Comparison of ENCODE assay signal across 16 cellular contexts in the genomic region with DNA sequence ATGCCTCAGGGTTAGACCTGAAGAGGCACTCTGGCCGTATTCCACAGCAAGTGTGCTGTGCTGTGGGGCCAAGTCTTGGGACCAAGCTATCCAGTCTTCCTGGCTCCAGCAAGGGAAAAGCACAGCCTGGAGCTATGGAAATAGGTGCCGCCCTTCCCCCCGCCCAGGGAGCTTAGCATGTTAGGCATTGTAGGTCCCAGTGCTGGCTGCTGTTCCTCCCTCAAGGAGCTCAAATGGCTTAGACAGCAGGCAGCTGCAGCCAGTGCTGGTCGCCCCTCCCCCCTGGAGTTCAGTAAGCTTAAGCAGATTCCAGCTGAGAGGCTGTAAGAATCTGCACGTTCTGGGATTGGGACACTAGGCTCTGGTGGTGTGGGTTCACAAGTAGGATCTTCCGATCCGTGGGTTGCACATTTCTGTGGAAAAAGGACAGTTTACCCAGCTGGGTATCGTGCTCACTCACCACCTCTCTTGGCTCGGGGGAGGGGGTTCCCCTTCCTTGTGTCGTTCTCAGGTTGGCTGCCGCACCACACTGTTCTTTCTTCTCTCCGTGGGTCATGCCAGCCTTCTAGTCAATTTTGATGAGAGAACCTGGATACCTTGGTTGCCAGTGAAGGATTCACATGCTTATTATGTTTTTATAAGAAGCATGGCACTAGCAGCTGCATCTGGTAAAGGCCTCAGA.
DNase-seq lines count a peak whose midpoint lies in the region; ATAC-seq and TF ChIP-seq lines count a peak whose summit lies in the region.
"Had no signal": no experiment of that assay in that cellular context is flagged by ENCODE, and none has a peak within 500 bp of the region (broad histone marks: within the 10 kb centered on the region; RNA-seq: fewer than 3 reads in every experiment).

No MANE protein-coding gene starts in this region.

- H3K23ac ChIP-seq in mesendoderm (ENCODE audit: low read length): no peak overlapping the region

- H3K4me2 ChIP-seq in mesendoderm (ENCODE audit: low read length): no peak overlapping the region

- 43% methylated on average over 12 of the region's 12 CpGs for WGBS in right cardiac atrium
- no CpG with 5 or more reads among the region's 12 CpGs for WGBS in mesendoderm (ENCODE audit: extremely low coverage, insufficient coverage, low lambda C conversion rate)

- H3K4me3 Mint-ChIP-seq in chondrocyte (ENCODE audit: unreplicated experiment) (no peak overlapping the region), type B pancreatic cell (no peak overlapping the region)
- H3K4me3 Mint-ChIP-seq: activated CD4-positive, alpha-beta T cell treated with anti-CD3 and anti-CD28 coated beads, Interleukin-2, amount 10 ng/mL, durations not matched to agents 7 days and 5 days; nephron had no signal

- no peak for TF ChIP-seq CTCF in chondrocyte (IDR thresholded peaks at IDR 0.05)
- TF ChIP-seq CTCF in type B pancreatic cell (conservative IDR thresholded peaks at IDR 0.05): no peak

- H3K18ac ChIP-seq in mesendoderm (ENCODE audit: low read length): peak overlapping the region; percentile 25

- H4K8ac ChIP-seq in mesendoderm (ENCODE audit: low read depth, low read length): no peak overlapping the region

- H3K36me3 Mint-ChIP-seq in chondrocyte (ENCODE audit: low read depth) (no peaks in the 10 kb centered on the region), type B pancreatic cell (no peaks in the 10 kb centered on the region)

- no peak overlapping the region for H3K27ac ChIP-seq in right cardiac atrium (ENCODE audit: low read length)
- no peak overlapping the region for H3K27ac ChIP-seq in mesendoderm (ENCODE audit: low read depth, low read length)
- H3K27ac ChIP-seq: left lung, upper lobe of left lung had no signal

- H3K36me3 ChIP-seq in mesendoderm (ENCODE audit: control insufficient read depth, insufficient read depth, low read length): no peaks in the 10 kb centered on the region
- H3K36me3 ChIP-seq: left lung, upper lobe of left lung had no signal

- no peak overlapping the region for H4K5ac ChIP-seq in mesendoderm (ENCODE audit: low read length)

- H3K27me3 Mint-ChIP-seq in chondrocyte (ENCODE audit: low read depth) (no peaks in the 10 kb centered on the region), type B pancreatic cell (no peaks in the 10 kb centered on the region)
- H3K27me3 Mint-ChIP-seq: activated CD4-positive, alpha-beta T cell treated with anti-CD3 and anti-CD28 coated beads, Interleukin-2, amount 10 ng/mL, durations not matched to agents 7 days and 5 days had no signal

- peak overlapping the region; percentile 60 for H3K56ac ChIP-seq in mesendoderm (ENCODE audit: low read length)

- ATAC-seq in right cardiac atrium: no peak
- no peak for ATAC-seq in GM21526 (IDR thresholded peaks at IDR 0.05; ENCODE audit: low FRiP score, unreplicated experiment)
- ATAC-seq: GM12878, left lung had no signal

- intact Hi-C loops in right cardiac atrium (cut with DNase I) (no loop called here), cardiac septum (cut with DNase I) (no loop called here)

- no peaks in the 10 kb centered on the region for H3K79me1 ChIP-seq in mesendoderm (ENCODE audit: low read length)

- no peak overlapping the region for H2AK5ac ChIP-seq in mesendoderm (ENCODE audit: low read length)

- in situ Hi-C loops in G401 (cut with HindIII; ENCODE audit: low sequenced_read_pairs): no loop called here

- peak; percentile 23 to 50 (median 47) for DNase-seq in right cardiac atrium
- no peak for DNase-seq in cardiac septum (ENCODE audit: low spot score)
- DNase-seq in chondrocyte (ENCODE audit: low spot score): peak; percentile 58
- peak; percentile 93 for DNase-seq in mesendoderm
- DNase-seq in type B pancreatic cell (ENCODE audit: extremely low spot score, unreplicated experiment): no peak
- DNase-seq in hepatic stellate cell (ENCODE audit: low spot score): no peak
- DNase-seq in G401 (ENCODE audit: low spot score): no peak
- DNase-seq: activated CD4-positive, alpha-beta T cell treated with anti-CD3 and anti-CD28 coated beads, Interleukin-2, amount 10 ng/mL, durations not matched to agents 7 days and 5 days; foreskin melanocyte; NCI-H1092 treated with DMSO at 0.1 percent for 48 hours; stimulated activated CD4-positive, alpha-beta T cell treated with anti-CD3 and anti-CD28 coated beads, Interleukin-15, amount 100 ng/mL, for 24 hours had no signal

- H3K4ac ChIP-seq in mesendoderm (ENCODE audit: low read depth, low read length): no peak overlapping the region

- H3K27me3 ChIP-seq in right cardiac atrium (ENCODE audit: control insufficient read depth, insufficient read depth) (no peaks in the 10 kb centered on the region), mesendoderm (ENCODE audit: insufficient read depth, low read length, poor library complexity) (no peaks in the 10 kb centered on the region)
- H3K27me3 ChIP-seq: left lung, upper lobe of left lung had no signal

- no peak overlapping the region for H2BK5ac ChIP-seq in mesendoderm (ENCODE audit: low read length)

- no peak overlapping the region for H2BK120ac ChIP-seq in mesendoderm (ENCODE audit: low read depth, low read length)

- no peaks in the 10 kb centered on the region for H3K79me2 ChIP-seq in mesendoderm (ENCODE audit: control insufficient read depth, insufficient read depth, low read length)

- H3K4me1 Mint-ChIP-seq in chondrocyte (ENCODE audit: low read depth) (peaks cover 8% of the 10 kb centered on the region), type B pancreatic cell (ENCODE audit: unreplicated experiment) (peaks cover 5% of the 10 kb centered on the region)
- H3K4me1 Mint-ChIP-seq: activated CD4-positive, alpha-beta T cell treated with anti-CD3 and anti-CD28 coated beads, Interleukin-2, amount 10 ng/mL, durations not matched to agents 7 days and 5 days had no signal

- H3K27ac Mint-ChIP-seq in chondrocyte (ENCODE audit: unreplicated experiment) (no peak overlapping the region), type B pancreatic cell (no peak overlapping the region)
- H3K27ac Mint-ChIP-seq: activated CD4-positive, alpha-beta T cell treated with anti-CD3 and anti-CD28 coated beads, Interleukin-2, amount 10 ng/mL, durations not matched to agents 7 days and 5 days had no signal

- H3K9me3 Mint-ChIP-seq in chondrocyte (ENCODE audit: low read depth) (peaks cover 21% of the 10 kb centered on the region), type B pancreatic cell (peaks cover 14% of the 10 kb centered on the region)

- H3K4me3 ChIP-seq in right cardiac atrium (ENCODE audit: low read length): no peak overlapping the region
- no peak overlapping the region for H3K4me3 ChIP-seq in mesendoderm (ENCODE audit: low read length)
- H3K4me3 ChIP-seq: GM12878, left lung, upper lobe of left lung had no signal

- no peaks in the 10 kb centered on the region for H3K9me3 ChIP-seq in right cardiac atrium (ENCODE audit: control insufficient read depth, low read length)

- H2BK15ac ChIP-seq in mesendoderm (replicated peaks; ENCODE audit: low read depth): no peak overlapping the region

- H3K4me1 ChIP-seq in right cardiac atrium (ENCODE audit: control insufficient read depth, insufficient read depth, low read length) (no peaks in the 10 kb centered on the region), mesendoderm (ENCODE audit: control insufficient read depth, low read depth, low read length) (peaks cover 5% of the 10 kb centered on the region)
- H3K4me1 ChIP-seq: left lung, upper lobe of left lung had no signal

- no peak overlapping the region for H3K9ac ChIP-seq in mesendoderm (ENCODE audit: low read length)

Comparison
In these comparisons a context has a peak if more than half of its experiments do, and no peak if none do; other contexts are left out.
1. DNase-seq: peak in right cardiac atrium (3 of 3), chondrocyte (single experiment) and mesendoderm (single experiment); none in cardiac septum (single experiment), type B pancreatic cell (single experiment), hepatic stellate cell (single experiment) and G401 (single experiment).